8 cellular contexts compared by ENCODE assay signal in genomic region chr12:4604684-4605193, GRCh38. TPM values are rescaled to one million over a fixed set of nuclear protein-coding genes. Genes with fewer than 3 reads are reported as not detected.
DNase-seq lines count a peak whose midpoint lies in the region; ATAC-seq and TF ChIP-seq lines count a peak whose summit lies in the region.

No MANE protein-coding gene starts in this region.

- H3K27me3 ChIP-seq in H7 (ENCODE audit: control insufficient read depth, insufficient read depth, low read length) (no peaks in the 10 kb centered on the region), thoracic aorta (replicated peaks; ENCODE audit: insufficient read depth) (no peaks in the 10 kb centered on the region)

- no peaks in the 10 kb centered on the region for H3K9me3 ChIP-seq in thoracic aorta

- peak overlapping the region; percentile 53 to 65 for H3K27ac ChIP-seq in thoracic aorta

- H3K4me3 ChIP-seq in H7 (ENCODE audit: insufficient read depth, low read depth, low read length) (peak overlapping the region; percentile 74), thoracic aorta (peak overlapping the region; percentile 85)

- in situ Hi-C loops in SK-MEL-5 (cut with HindIII; ENCODE audit: low pct_unique_long_range_greater_than_20kb, low sequenced_read_pairs), result no loop called here

- TF ChIP-seq CTCF in omental fat pad (IDR thresholded peaks at IDR 0.05) (peak in 2 of 3 donors; percentile 71 to 87), thoracic aorta (IDR thresholded peaks at IDR 0.05) (peak; percentile 96)

- no peaks in the 10 kb centered on the region for H3K36me3 ChIP-seq in H7 (replicated peaks; ENCODE audit: control insufficient read depth, insufficient read depth, low read length)
- no peaks in the 10 kb centered on the region for H3K36me3 ChIP-seq in thoracic aorta

- DNase-seq in GM04503 (ENCODE audit: low read depth) (peak; percentile 57), H7 (peak; percentile 80), M059J (ENCODE audit: low read depth) (peak; percentile 82), SK-MEL-5 (ENCODE audit: low read depth, low spot score) (peak; percentile 91), glomerular endothelial cell (ENCODE audit: extremely low read depth, low read depth, low spot score) (peak; percentile 69), omental fat pad (ENCODE audit: low spot score) (peak; percentile 46), thoracic aorta (ENCODE audit: low spot score) (peak; percentile 60)
- peak; percentile 79 for DNase-seq in activated naive CD4-positive, alpha-beta T cell treated with anti-CD3 and anti-CD28 coated beads, Interleukin-2, amount 50 U/mL, for 16 hours

- ATAC-seq in omental fat pad (ENCODE audit: low FRiP score) (peak; percentile 95), thoracic aorta (ENCODE audit: insufficient number of reproducible peaks, low FRiP score, low read depth) (peak; percentile 65)

- peaks cover 6 to 15% of the 10 kb centered on the region in 2 donors for H3K4me1 ChIP-seq in thoracic aorta (ENCODE audit: control insufficient read depth in 1 of 2, low read depth in 2 of 2)

RNA-seq across cellular contexts. Expression of gene DYRK4, which starts 42.7 kb away (rescaled TPM):
- 25.5 and 30.6 TPM in 2 replicates for total RNA-seq in H7 (2014; rRNA removed; shearing (Covaris generic))
- 52.6 and 54.0 TPM in 2 replicates for total RNA-seq in M059J (2014; rRNA removed; shearing (Covaris generic))
- 61.5 and 72.2 TPM in 2 replicates for total RNA-seq in SK-MEL-5 (2014; rRNA removed; shearing (Covaris generic))
- 22.4 and 39.2 TPM in 2 replicates for polyA plus RNA-seq in SK-MEL-5 (2015; cell fraction: cytosol; rRNA removed)
- 59.5 and 87.6 TPM in 2 replicates for polyA plus RNA-seq in SK-MEL-5 (2015; cell fraction: nucleus; rRNA removed)
- total RNA-seq in glomerular endothelial cell (44.1 and 65.0 TPM in 2 replicates), omental fat pad (10 to 100 TPM; 14.8 to 26.4 (median 24.2) TPM), thoracic aorta (10 to 100 TPM; 30.5 to 38.2 TPM)

RNA-seq across cellular contexts. Expression of gene AKAP3, which starts 44.1 kb away (rescaled TPM):
- 1.5 and 1.9 TPM in 2 replicates for total RNA-seq in H7 (2014; rRNA removed; shearing (Covaris generic))
- total RNA-seq in M059J (2014; rRNA removed; shearing (Covaris generic)), result 1.1 and 2.0 TPM in 2 replicates
- 0.75 and 0.79 TPM in 2 replicates for total RNA-seq in SK-MEL-5 (2014; rRNA removed; shearing (Covaris generic))
- 0.19 and 0.35 TPM in 2 replicates for polyA plus RNA-seq in SK-MEL-5 (2015; cell fraction: cytosol; rRNA removed)
- 0.30 TPM in 1 of 2 replicates, not detected in the other for polyA plus RNA-seq in SK-MEL-5 (2015; cell fraction: nucleus; rRNA removed)
- total RNA-seq in glomerular endothelial cell (1.2 and 2.6 TPM in 2 replicates), omental fat pad (1 to 10 TPM in 2 of 4 donors, under 1 TPM in 2; 0.47 to 4.8 (median 2.1) TPM), thoracic aorta (1 to 10 TPM; 1.4 to 3.3 TPM)

RNA-seq across cellular contexts. Expression of gene NDUFA9, which starts 44.2 kb away (rescaled TPM):
- 100 and 104 TPM in 2 replicates for total RNA-seq in H7 (2014; rRNA removed; shearing (Covaris generic))
- total RNA-seq in M059J (2014; rRNA removed; shearing (Covaris generic)), result 74.1 and 111 TPM in 2 replicates
- 174 and 189 TPM in 2 replicates for total RNA-seq in SK-MEL-5 (2014; rRNA removed; shearing (Covaris generic))
- polyA plus RNA-seq in SK-MEL-5 (2015; cell fraction: cytosol; rRNA removed), result 103 and 122 TPM in 2 replicates
- 175 and 216 TPM in 2 replicates for polyA plus RNA-seq in SK-MEL-5 (2015; cell fraction: nucleus; rRNA removed)
- total RNA-seq in glomerular endothelial cell (37.8 and 52.1 TPM in 2 replicates), omental fat pad (10 to 100 TPM; 20.5 to 39.6 (median 29.1) TPM), thoracic aorta (10 to 100 TPM; 41.2 to 54.9 TPM)

Comparison
In these comparisons a context has a peak if more than half of its experiments do, and no peak if none do; other contexts are left out.
1. Peak in every context shown above with its lines: DNase-seq, ATAC-seq, H3K4me3 ChIP-seq and H3K27ac ChIP-seq.